Comparison of ENCODE assay signal across 14 cellular contexts in genomic region chr21:35399002-35399401, GRCh38.
DNase-seq lines count a peak whose midpoint lies in the region; ATAC-seq and TF ChIP-seq lines count a peak whose summit lies in the region.
"Had no signal": no experiment of that assay in that cellular context is flagged by ENCODE, and none has a peak within 500 bp of the region (broad histone marks: within the 10 kb centered on the region; RNA-seq: fewer than 3 reads in every experiment).

No MANE protein-coding gene starts in this region.

- peak overlapping the region; percentile 34 for H3K27ac ChIP-seq in PC-9
- H3K27ac ChIP-seq in epithelial cell of prostate: peak overlapping the region; percentile 5
- H3K27ac ChIP-seq: ovary, VCaP had no signal

- no peaks in the 10 kb centered on the region for H4K20me1 ChIP-seq in PC-9 (ENCODE audit: insufficient read depth)

- BruUV-seq in PC-9 (replicated peaks; lab: Mats Ljungman, UMichigan): no TSS peak

- H3K27me3 ChIP-seq in PC-9 (ENCODE audit: insufficient read depth, low read depth): no peaks in the 10 kb centered on the region
- H3K27me3 ChIP-seq in MG63: no peaks in the 10 kb centered on the region
- H3K27me3 ChIP-seq: ovary had no signal

- ATAC-seq in natural killer cell treated with Interleukin-12 subunit alpha and Interleukin-12 subunit beta and Interleukin-15 and Interleukin-18, amount 100 ng/mL, for 72 hours: no peak
- ATAC-seq in natural killer cell: no peak
- ATAC-seq in GM19023 (IDR thresholded peaks at IDR 0.05; ENCODE audit: unreplicated experiment): no peak
- ATAC-seq in activated CD8-positive, alpha-beta memory T cell treated with anti-CD3 and anti-CD28 coated beads, Interleukin-2, amount 10 ng/mL, durations not matched to agents 7 days and 5 days: no peak
- no peak for ATAC-seq in HG03469 (IDR thresholded peaks at IDR 0.05; ENCODE audit: unreplicated experiment)

- peaks cover 0 to 3% of the 10 kb centered on the region in 2 donors for H3K27me3 Mint-ChIP-seq in natural killer cell treated with Interleukin-12 subunit alpha and Interleukin-12 subunit beta and Interleukin-15 and Interleukin-18, amount 100 ng/mL, for 72 hours
- H3K27me3 Mint-ChIP-seq in natural killer cell (ENCODE audit: low read depth in 2 of 2): peaks cover 11 to 19% of the 10 kb centered on the region in 2 donors
- H3K27me3 Mint-ChIP-seq in activated CD8-positive, alpha-beta memory T cell treated with anti-CD3 and anti-CD28 coated beads, Interleukin-2, amount 10 ng/mL, durations not matched to agents 7 days and 5 days: peaks cover 29% of the 10 kb centered on the region

- H3K4me2 ChIP-seq in PC-9: no peak overlapping the region

- no peaks in the 10 kb centered on the region for H3K79me2 ChIP-seq in PC-9 (ENCODE audit: low read depth)

- no peaks in the 10 kb centered on the region for H3F3A ChIP-seq in PC-9 (ENCODE audit: insufficient read depth, low read depth)

- no peaks in the 10 kb centered on the region for H3K9me3 Mint-ChIP-seq in natural killer cell treated with Interleukin-12 subunit alpha and Interleukin-12 subunit beta and Interleukin-15 and Interleukin-18, amount 100 ng/mL, for 72 hours
- no peaks in the 10 kb centered on the region for H3K9me3 Mint-ChIP-seq in natural killer cell
- H3K9me3 Mint-ChIP-seq in activated CD8-positive, alpha-beta memory T cell treated with anti-CD3 and anti-CD28 coated beads, Interleukin-2, amount 10 ng/mL, durations not matched to agents 7 days and 5 days (ENCODE audit: low read depth): no peaks in the 10 kb centered on the region

- CTCF ChIA-PET in PC-9 (lab: Charles Lee): interaction anchor here (0.9 kb wide), 1 partner anchor 260 kb away, joined by 3 read pairs; no protein-coding TSS in a partner anchor
- CTCF ChIA-PET in activated CD8-positive, alpha-beta memory T cell treated with anti-CD3 and anti-CD28 coated beads, Interleukin-2, amount 10 ng/mL, durations not matched to agents 7 days and 5 days (lab: Charles Lee): interaction anchor here (2.5 to 4.0 kb wide), 5 partner anchors 348 to 706 kb away, joined by 9 to 30 read pairs (median 14); partner anchors contain the start of gene RUNX1

- peaks cover 32% of the 10 kb centered on the region for H3K4me1 ChIP-seq in PC-9 (replicated peaks; ENCODE audit: insufficient read depth)

- POLR2A ChIA-PET in PC-9 (lab: Charles Lee; ENCODE audit: unreplicated experiment): no interaction called here

- peak overlapping the region; percentile 53 for H3K4me3 Mint-ChIP-seq in natural killer cell treated with Interleukin-12 subunit alpha and Interleukin-12 subunit beta and Interleukin-15 and Interleukin-18, amount 100 ng/mL, for 72 hours
- no peak overlapping the region for H3K4me3 Mint-ChIP-seq in natural killer cell
- H3K4me3 Mint-ChIP-seq in activated CD8-positive, alpha-beta memory T cell treated with anti-CD3 and anti-CD28 coated beads, Interleukin-2, amount 10 ng/mL, durations not matched to agents 7 days and 5 days: no peak overlapping the region

- H3K9me3 ChIP-seq in PC-9 (ENCODE audit: insufficient read depth, low read depth): 0 out of 2 replicates have a peak, but pooled peaks cover 4% of the 10 kb centered on the region
- no peaks in the 10 kb centered on the region for H3K9me3 ChIP-seq in MG63
- H3K9me3 ChIP-seq: ovary had no signal

- no peak overlapping the region for H3K4me3 ChIP-seq in PC-9
- no peak overlapping the region for H3K4me3 ChIP-seq in MG63
- H3K4me3 ChIP-seq: lung, ovary had no signal

- H3K9me2 ChIP-seq in PC-9 (ENCODE audit: insufficient read depth): no peaks in the 10 kb centered on the region

- no peaks in the 10 kb centered on the region for H3K36me3 Mint-ChIP-seq in natural killer cell treated with Interleukin-12 subunit alpha and Interleukin-12 subunit beta and Interleukin-15 and Interleukin-18, amount 100 ng/mL, for 72 hours
- no peaks in the 10 kb centered on the region for H3K36me3 Mint-ChIP-seq in natural killer cell
- no peaks in the 10 kb centered on the region for H3K36me3 Mint-ChIP-seq in activated CD8-positive, alpha-beta memory T cell treated with anti-CD3 and anti-CD28 coated beads, Interleukin-2, amount 10 ng/mL, durations not matched to agents 7 days and 5 days

- H2AFZ ChIP-seq in PC-9: no peak overlapping the region

- H3K4me1 Mint-ChIP-seq in natural killer cell treated with Interleukin-12 subunit alpha and Interleukin-12 subunit beta and Interleukin-15 and Interleukin-18, amount 100 ng/mL, for 72 hours (ENCODE audit: low read depth in 2 of 2): peaks cover 32% of the 10 kb centered on the region in 2 donors
- H3K4me1 Mint-ChIP-seq in natural killer cell: peaks cover 7 to 11% of the 10 kb centered on the region in 2 donors
- H3K4me1 Mint-ChIP-seq in activated CD8-positive, alpha-beta memory T cell treated with anti-CD3 and anti-CD28 coated beads, Interleukin-2, amount 10 ng/mL, durations not matched to agents 7 days and 5 days: peaks cover 20% of the 10 kb centered on the region

- H3K36me3 ChIP-seq in PC-9 (ENCODE audit: low read depth) (no peaks in the 10 kb centered on the region), MG63 (no peaks in the 10 kb centered on the region)
- H3K36me3 ChIP-seq: ovary had no signal

- intact Hi-C loops in natural killer cell (cut with micrococcal nuclease): no loop called here
- intact Hi-C loops in PC-9 (cut with micrococcal nuclease; ENCODE audit: unreplicated experiment): loop anchor here (2.0 to 5.0 kb wide), 2 partner anchors 127 to 142 kb away; no protein-coding TSS in a partner anchor

- TF ChIP-seq CTCF in natural killer cell (IDR thresholded peaks at IDR 0.05): no peak
- TF ChIP-seq CTCF in PC-9 (conservative IDR thresholded peaks at IDR 0.05): no peak

- H3K27ac Mint-ChIP-seq in natural killer cell treated with Interleukin-12 subunit alpha and Interleukin-12 subunit beta and Interleukin-15 and Interleukin-18, amount 100 ng/mL, for 72 hours: peak overlapping the region; percentile 69 to 84
- no peak overlapping the region for H3K27ac Mint-ChIP-seq in natural killer cell
- no peak overlapping the region for H3K27ac Mint-ChIP-seq in activated CD8-positive, alpha-beta memory T cell treated with anti-CD3 and anti-CD28 coated beads, Interleukin-2, amount 10 ng/mL, durations not matched to agents 7 days and 5 days

- no peak for DNase-seq in natural killer cell treated with Interleukin-12 subunit alpha and Interleukin-12 subunit beta and Interleukin-15 and Interleukin-18, amount 100 ng/mL, for 72 hours (ENCODE audit: low spot score)
- DNase-seq in natural killer cell: no peak
- no peak for DNase-seq in PC-9
- DNase-seq in epithelial cell of prostate (ENCODE audit: low read depth, low spot score): no peak
- DNase-seq in MG63: no peak
- DNase-seq in activated CD8-positive, alpha-beta memory T cell treated with anti-CD3 and anti-CD28 coated beads, Interleukin-2, amount 10 ng/mL, durations not matched to agents 7 days and 5 days: no peak
- DNase-seq: C1 segment of cervical spinal cord; NCI-H345; ovary; stimulated activated naive CD4-positive, alpha-beta T cell had no signal

Comparison
In these comparisons a context has a peak if more than half of its experiments do, and no peak if none do; other contexts are left out.
1. H3K27ac Mint-ChIP-seq: peak in natural killer cell treated with Interleukin-12 subunit alpha and Interleukin-12 subunit beta and Interleukin-15 and Interleukin-18, amount 100 ng/mL, for 72 hours (2 of 2); none in natural killer cell (0 of 2) and activated CD8-positive, alpha-beta memory T cell treated with anti-CD3 and anti-CD28 coated beads, Interleukin-2, amount 10 ng/mL, durations not matched to agents 7 days and 5 days (single experiment).